ENCODE assay signal across 23 cellular contexts in the genomic region with DNA sequence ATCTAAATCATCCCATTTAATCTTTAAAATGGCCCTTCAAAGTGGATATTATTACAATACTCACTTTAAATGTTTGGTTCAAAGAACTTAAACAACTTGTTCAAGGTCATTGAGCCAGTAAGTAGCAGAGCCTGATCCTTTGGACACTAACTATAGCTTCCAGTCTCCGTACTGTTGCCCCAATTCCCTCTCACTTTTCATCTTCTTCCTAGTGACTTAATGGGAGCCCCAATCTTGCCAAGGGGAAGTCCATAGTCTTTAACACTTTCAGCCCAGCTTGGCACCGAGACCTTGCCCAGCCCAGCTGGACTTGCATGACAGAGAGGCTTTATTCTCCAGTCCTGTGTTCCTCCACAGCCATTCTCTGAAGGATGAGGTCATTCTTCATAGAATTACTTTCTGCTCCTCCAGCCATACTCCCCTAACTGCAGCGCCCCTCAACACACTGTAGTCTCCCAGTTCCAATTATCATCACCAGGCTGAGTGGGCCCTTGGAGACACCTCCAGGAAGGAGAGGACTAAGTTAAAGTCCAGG. TPM values are rescaled to one million over a fixed set of nuclear protein-coding genes. Genes with fewer than 3 reads are reported as not detected.
DNase-seq lines count a peak whose midpoint lies in the region; ATAC-seq, FAIRE-seq and TF ChIP-seq lines count a peak whose summit lies in the region.
"Had no signal": no experiment of that assay in that cellular context is flagged by ENCODE, and none has a peak within 500 bp of the region (broad histone marks: within the 10 kb centered on the region; RNA-seq: fewer than 3 reads in every experiment).

No MANE protein-coding gene starts in this region.

- H3K27ac ChIP-seq in BLaER1 treated with 17β-estradiol and CSF1 and Interleukin-3, amounts not matched to agents 10 nM and 100 nM: peak overlapping the region in 1 of 11 experiments; percentile 19; a peak in 3 of 22 replicates
- H3K27ac ChIP-seq in K562 (ENCODE audit: extremely low read depth, low read depth, low read length): no peak overlapping the region
- H3K27ac ChIP-seq: SK-N-MC had no signal

- BruUV-seq in K562 (replicated peaks; lab: Mats Ljungman, UMichigan): no TSS peak

- H3K4me3 ChIP-seq in BLaER1 treated with 17β-estradiol and CSF1 and Interleukin-3, amounts not matched to agents 10 nM and 100 nM: no peak overlapping the region
- H3K4me3 ChIP-seq in K562 (no peak overlapping the region), mucosa of descending colon (no peak overlapping the region)
- H3K4me3 ChIP-seq: GM12878, SK-N-MC had no signal

- FAIRE-seq in K562 (lab: Jason Lieb, UNC): no peak
- FAIRE-seq: GM12878, GM19239, H1 had no signal

- POLR2A ChIA-PET in K562 (lab: Yijun Ruan, JAX): interaction anchor here (1.3 to 1.6 kb wide), 2 partner anchors 14 to 15 kb away, joined by 3 read pairs; no protein-coding TSS in a partner anchor

- no peaks in the 10 kb centered on the region for H3K9me1 ChIP-seq in K562 (ENCODE audit: control insufficient read depth, insufficient read depth, low read length)

- in situ Hi-C loops in K562 (cut with MboI) (no loop called here), KBM-7 (cut with MboI; ENCODE audit: low pct_unique_long_range_greater_than_20kb, low sequenced_read_pairs) (no loop called here)

- TF ChIP-seq POLR2A in K562 (conservative IDR thresholded peaks at IDR 0.05): no peak

- TF ChIP-seq CTCF in K562 (IDR thresholded peaks at IDR 0.05 in 2 of 3, conservative IDR thresholded peaks at IDR 0.05 in 1 of 3; ENCODE audit: insufficient read depth in 2 of 3, low read depth in 1 of 3, low read length in 3 of 3): no peak
- TF ChIP-seq CTCF in mucosa of descending colon (IDR thresholded peaks at IDR 0.05): no peak

- H2AFZ ChIP-seq in K562 (ENCODE audit: low read depth, low read length): 0 out of 2 replicates have a peak overlapping the region, but pooled peaks have one; percentile 52

- H3K36me3 ChIP-seq in BLaER1 treated with 17β-estradiol and CSF1 and Interleukin-3, amounts not matched to agents 10 nM and 100 nM: no peaks in the 10 kb centered on the region
- no peaks in the 10 kb centered on the region for H3K36me3 ChIP-seq in K562 (ENCODE audit: control insufficient read depth, insufficient read depth, low read length)
- no peaks in the 10 kb centered on the region for H3K36me3 ChIP-seq in mucosa of descending colon (ENCODE audit: low read depth)
- H3K36me3 ChIP-seq: BE2C had no signal

- CTCF ChIA-PET in K562 (lab: Yijun Ruan, JAX; ENCODE audit: low intra/inter-chr PET ratio): no interaction called here

- H3K79me2 ChIP-seq in K562 (ENCODE audit: control insufficient read depth, insufficient read depth, low read length): no peaks in the 10 kb centered on the region

- H3K9ac ChIP-seq in BLaER1 treated with 17β-estradiol and CSF1 and Interleukin-3, amounts not matched to agents 10 nM and 100 nM: no peak overlapping the region
- no peak overlapping the region for H3K9ac ChIP-seq in K562 (ENCODE audit: insufficient read depth in 1 of 2, low read depth in 2 of 2, low read length in 2 of 2)

- TF ChIP-seq EP300 in K562 (IDR thresholded peaks at IDR 0.05; ENCODE audit: low read length): no peak

- ATAC-seq in K562: no peak
- ATAC-seq in mucosa of descending colon: no peak
- ATAC-seq: GM12878, Panc1 had no signal

- no peaks in the 10 kb centered on the region for H4K20me1 ChIP-seq in BLaER1 treated with 17β-estradiol and CSF1 and Interleukin-3, amounts not matched to agents 10 nM and 100 nM
- H4K20me1 ChIP-seq in K562 (replicated peaks; ENCODE audit: control insufficient read depth, insufficient read depth, low read length): no peaks in the 10 kb centered on the region

- H3K4me2 ChIP-seq in BLaER1 treated with 17β-estradiol and CSF1 and Interleukin-3, amounts not matched to agents 10 nM and 100 nM: peak overlapping the region in 8 of 11 experiments; percentile 16 to 46 (median 28); a peak in 11 of 22 replicates
- H3K4me2 ChIP-seq in K562 (ENCODE audit: insufficient read depth, low read length): no peak overlapping the region

- WGBS in K562 (ENCODE audit: insufficient coverage, low coverage, missing lambda C conversion rate): 71% methylated on average over 3 of the region's 3 CpGs

- DNase-seq in K562 (ENCODE audit: extremely low read depth in 1 of 4, low spot score in 3 of 4) (no peak), inferior parietal cortex (ENCODE audit: extremely low spot score) (peak; percentile 73), posterior cingulate gyrus (peak in 8 of 10 donors; percentile 38 to 95 (median 62)), mucosa of descending colon (no peak), KBM-7 (no peak), NOMO-1 (lab: John Stamatoyannopoulos, UW; ENCODE audit: unreplicated experiment in 2 of 2) (no peak)
- no peak for DNase-seq in stimulated activated CD4-positive, alpha-beta T cell treated with anti-CD3 and anti-CD28 coated beads, Interleukin-2, amount 100 ng/mL, for 48 hours
- DNase-seq: BE2C; Calu3; CD4-positive, alpha-beta memory T cell; EL; NCI-H1092; NCI-H1436 treated with DMSO at 0.1 percent for 48 hours; NCI-H2029 treated with DMSO at 0.1 percent for 48 hours; NCI-H2171; NCI-H526; Right ventricle myocardium superior had no signal

- peaks cover 0 to 21% (median 0%) of the 10 kb centered on the region in 11 experiments; a peak in 5 of 22 replicates for H3K9me3 ChIP-seq in BLaER1 treated with 17β-estradiol and CSF1 and Interleukin-3, amounts not matched to agents 10 nM and 100 nM (replicated peaks in 1 of 11)
- H3K9me3 ChIP-seq in K562 (replicated peaks; ENCODE audit: control insufficient read depth, insufficient read depth, low read depth, low read length) (no peaks in the 10 kb centered on the region), mucosa of descending colon (no peaks in the 10 kb centered on the region)
- H3K9me3 ChIP-seq: BE2C had no signal

- no peaks in the 10 kb centered on the region for H3K27me3 ChIP-seq in BLaER1 treated with 17β-estradiol and CSF1 and Interleukin-3, amounts not matched to agents 10 nM and 100 nM
- H3K27me3 ChIP-seq in K562 (ENCODE audit: control insufficient read depth in 2 of 2, insufficient read depth in 2 of 2, low read length in 2 of 2): no peaks in the 10 kb centered on the region
- H3K27me3 ChIP-seq: BE2C had no signal

- intact Hi-C loops in K562 (cut with micrococcal nuclease) (no loop called here), posterior cingulate gyrus (cut with DNase I) (no loop called here), mucosa of descending colon (cut with DNase I, micrococcal nuclease) (no loop called here)

- no peak for TF ChIP-seq RAD21 in K562 (CRISPR knock-in tag; conservative IDR thresholded peaks at IDR 0.05 in 1 of 2, IDR thresholded peaks at IDR 0.05 in 1 of 2)

- H3K4me1 ChIP-seq in BLaER1 treated with 17β-estradiol and CSF1 and Interleukin-3, amounts not matched to agents 10 nM and 100 nM: peaks cover 0 to 30% (median 13%) of the 10 kb centered on the region in 10 experiments; a peak in 13 of 20 replicates
- peaks cover 8 to 26% of the 10 kb centered on the region in 2 experiments; a peak in 4 of 5 replicates for H3K4me1 ChIP-seq in K562 (replicated peaks in 1 of 2; ENCODE audit: control insufficient read depth in 2 of 2, insufficient read depth in 2 of 2, low read length in 2 of 2)
- no peaks in the 10 kb centered on the region for H3K4me1 ChIP-seq in mucosa of descending colon (ENCODE audit: low read depth)
- H3K4me1 ChIP-seq: BE2C had no signal

TF ChIP-seq in K562, 482 proteins besides CTCF, POLR2A, EP300 and RAD21:
- TF ChIP-seq ZBTB43 (CRISPR knock-in tag; IDR thresholded peaks at IDR 0.05) (no peak), IRF2 (CRISPR knock-in tag; IDR thresholded peaks at IDR 0.05) (no peak)
- TF ChIP-seq, protein P1, sequence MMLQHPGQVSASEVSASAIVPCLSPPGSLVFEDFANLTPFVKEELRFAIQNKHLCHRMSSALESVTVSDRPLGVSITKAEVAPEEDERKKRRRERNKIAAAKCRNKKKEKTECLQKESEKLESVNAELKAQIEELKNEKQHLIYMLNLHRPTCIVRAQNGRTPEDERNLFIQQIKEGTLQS (IDR thresholded peaks at IDR 0.05): peak; percentile 57
- TF ChIP-seq, protein P1 (CRISPR knock-in tag; conservative IDR thresholded peaks at IDR 0.05): no peak

RNA-seq across cellular contexts. Expression of gene NLK, which starts 49.2 kb away (rescaled TPM):
- 88.0 and 129 TPM in 2 replicates for total RNA-seq in K562 (2011; cell fraction: chromatin; rRNA removed; ENCODE audit: low replicate concordance)
- total RNA-seq in K562 (2011; cell fraction: nucleolus; rRNA removed): 64.0 and 66.8 TPM in 2 replicates
- total RNA-seq in K562 (2011; cell fraction: nucleoplasm; rRNA removed): 80.4 and 113 TPM in 2 replicates
- total RNA-seq in K562 (2014; rRNA removed) (25.7 and 25.8 TPM in 2 replicates), K562 (2014; rRNA removed; fragmentation: Illumina TruSeq; extraction: Trizol) (26.3 and 29.8 TPM in 2 replicates), K562 (2015; rRNA removed; fragmentation: Illumina TruSeq; extraction: Trizol) (33.2 and 33.7 TPM in 2 replicates), K562 (2021) (29.1 and 29.2 TPM in 2 replicates), mucosa of descending colon (10 to 100 TPM; 20.4 to 24.1 (median 21.0) TPM)
- polyA plus RNA-seq in K562 (2011; rRNA removed) (44.4 and 59.6 TPM in 2 replicates), K562 (2014; fragmentation: Illumina TruSeq; extraction: Trizol) (30.5 and 33.7 TPM in 2 replicates), K562 (2014; fragmentation: Nextera tagmentation; extraction: Ambion mirVana) (10 to 100 TPM; 10.9 to 11.1 TPM), K562 (2014; rRNA removed) (26.7 and 27.7 TPM in 2 replicates)
- polyA plus RNA-seq in K562 (2011; cell fraction: cytosol; rRNA removed): 26.6 and 30.8 TPM in 2 replicates
- 92.1 and 137 TPM in 2 replicates for polyA plus RNA-seq in K562 (2011; cell fraction: nucleus; rRNA removed)
- 24.3 and 28.6 TPM in 2 replicates for polyA plus RNA-seq in K562 (2012)
- 58.5 and 80.6 TPM in 2 replicates for polyA minus RNA-seq in K562 (2011; rRNA and poly(A)+ RNA removed)
- 21.7 and 34.5 TPM in 2 replicates for polyA minus RNA-seq in K562 (2011; cell fraction: cytosol; rRNA and poly(A)+ RNA removed)
- polyA minus RNA-seq in K562 (2011; cell fraction: nucleus; rRNA and poly(A)+ RNA removed): 64.1 and 102 TPM in 2 replicates

Comparison
In these comparisons a context has a peak if more than half of its experiments do, and no peak if none do; other contexts are left out.
1. DNase-seq: peak in inferior parietal cortex (single experiment) and posterior cingulate gyrus (8 of 10); none in K562 (0 of 4), stimulated activated CD4-positive, alpha-beta T cell treated with anti-CD3 and anti-CD28 coated beads, Interleukin-2, amount 100 ng/mL, for 48 hours (0 of 2), mucosa of descending colon (0 of 3), KBM-7 (single experiment) and NOMO-1 (0 of 2).